In genomic region chr3:48429416-48430358, GRCh38 we compare ENCODE assay signal across 8 cellular contexts. TPM values are rescaled to one million over a fixed set of nuclear protein-coding genes. Genes with fewer than 3 reads are reported as not detected.
DNase-seq lines count a peak whose midpoint lies in the region; ATAC-seq lines count a peak whose summit lies in the region.

PLXNB1 (minus strand) TSS chr3:48430086; CDS start chr3:48424611, 5,475 bp downstream.

- peak; percentile 59 to 64 (median 63) for DNase-seq in CD4-positive, alpha-beta memory T cell
- peak; percentile 76 for DNase-seq in NCI-H82 (lab: John Stamatoyannopoulos, UW)
- DNase-seq in activated T-cell treated with anti-CD3 and anti-CD28 coated beads, Interleukin-2, amount 50 U/mL, for 4 hours, result peak; percentile 63
- DNase-seq in stimulated activated CD8-positive, alpha-beta memory T cell treated with anti-CD3 and anti-CD28 coated beads, Interleukin-7, amount 100 ng/mL, for 1 hour (ENCODE audit: low read depth in 2 of 2), result peak; percentile 30 to 37

- H3K36me3 Mint-ChIP-seq in CD4-positive, alpha-beta memory T cell, result peaks cover 0 to 9% of the 10 kb centered on the region in 2 donors
- H3K36me3 Mint-ChIP-seq in activated T-cell treated with anti-CD3 and anti-CD28 coated beads, Interleukin-2, amount 50 U/mL, for 4 hours (ENCODE audit: insufficient read depth), result peaks cover 9% of the 10 kb centered on the region

- peak within 1 kb of the TSS; percentile 68 to 87 (median 76) for H3K4me3 Mint-ChIP-seq in CD4-positive, alpha-beta memory T cell
- peak within 1 kb of the TSS; percentile 77 for H3K4me3 Mint-ChIP-seq in activated T-cell treated with anti-CD3 and anti-CD28 coated beads, Interleukin-2, amount 50 U/mL, for 4 hours

- POLR2A ChIA-PET in CD4-positive, alpha-beta memory T cell (lab: Charles Lee; ENCODE audit: partially characterized antibody), result interaction anchor here (1.2 to 2.0 kb wide), 4 partner anchors 10 to 43 kb away, joined by 5 to 8 read pairs (median 8); partner anchors contain the start of genes ATRIP, CCDC51 and TMA7

- no peaks in the 10 kb centered on the region for H3K27me3 ChIP-seq in CD4-positive, alpha-beta memory T cell (ENCODE audit: insufficient read depth, low read length)
- no peaks in the 10 kb centered on the region for H3K27me3 ChIP-seq in esophagus (ENCODE audit: control insufficient read depth in 1 of 2, insufficient read depth in 2 of 2, low read length in 2 of 2)
- no peaks in the 10 kb centered on the region for H3K27me3 ChIP-seq in mononuclear cell (ENCODE audit: insufficient read depth, low read length)

- H3K36me3 ChIP-seq in CD4-positive, alpha-beta memory T cell (ENCODE audit: insufficient read depth, low read length), result no peaks in the 10 kb centered on the region
- peaks cover 0 to 2% of the 10 kb centered on the region in 2 donors for H3K36me3 ChIP-seq in esophagus (ENCODE audit: control insufficient read depth in 2 of 2, insufficient read depth in 2 of 2, low read length in 1 of 2)

- H3K4me1 ChIP-seq in CD4-positive, alpha-beta memory T cell (ENCODE audit: insufficient read depth, low read length), result peaks cover 14% of the 10 kb centered on the region
- peaks cover 13 to 63% of the 10 kb centered on the region in 2 donors for H3K4me1 ChIP-seq in esophagus (ENCODE audit: control insufficient read depth in 2 of 2, insufficient read depth in 2 of 2, low read length in 1 of 2)
- peaks cover 7% of the 10 kb centered on the region for H3K4me1 ChIP-seq in mononuclear cell (ENCODE audit: insufficient read depth, low read length)

- H3K27ac Mint-ChIP-seq in CD4-positive, alpha-beta memory T cell, result peak within 1 kb of the TSS in 6 of 7 donors; percentile 31 to 79 (median 56)

- peak within 1 kb of the TSS; percentile 11 for H3K27ac ChIP-seq in CD4-positive, alpha-beta memory T cell (ENCODE audit: low read depth, low read length)
- peak within 1 kb of the TSS; percentile 93 to 96 for H3K27ac ChIP-seq in esophagus (ENCODE audit: low read depth in 2 of 2, low read length in 1 of 2)

- no peaks in the 10 kb centered on the region for H3K9me3 ChIP-seq in CD4-positive, alpha-beta memory T cell (ENCODE audit: control insufficient read depth in 1 of 2, low read length in 2 of 2)
- no peaks in the 10 kb centered on the region for H3K9me3 ChIP-seq in esophagus (ENCODE audit: control insufficient read depth in 2 of 2, insufficient read depth in 1 of 2, low read depth in 1 of 2, low read length in 1 of 2)
- H3K9me3 ChIP-seq in mononuclear cell (ENCODE audit: low read depth, low read length), result no peaks in the 10 kb centered on the region

- H3K4me3 ChIP-seq in CD4-positive, alpha-beta memory T cell (ENCODE audit: low read length in 2 of 2), result peak within 1 kb of the TSS in 1 of 2 donors; percentile 51
- H3K4me3 ChIP-seq in esophagus (ENCODE audit: low read depth in 1 of 2, low read length in 2 of 2), result peak within 1 kb of the TSS; percentile 68 to 74
- peak within 1 kb of the TSS; percentile 47 for H3K4me3 ChIP-seq in mononuclear cell (ENCODE audit: low read length)

- H3K9me3 Mint-ChIP-seq in CD4-positive, alpha-beta memory T cell, result no peaks in the 10 kb centered on the region
- H3K9me3 Mint-ChIP-seq in activated T-cell treated with anti-CD3 and anti-CD28 coated beads, Interleukin-2, amount 50 U/mL, for 4 hours, result no peaks in the 10 kb centered on the region

- CTCF ChIA-PET in CD4-positive, alpha-beta memory T cell (lab: Charles Lee; ENCODE audit: partially characterized antibody), result interaction anchor here (0.6 to 9.7 kb wide), 4 partner anchors 10 to 161 kb away, joined by 3 to 381 read pairs (median 4); partner anchors contain the start of genes CCDC51 and TMA7

- H3K4me1 Mint-ChIP-seq in CD4-positive, alpha-beta memory T cell, result peaks cover 5 to 25% (median 17%) of the 10 kb centered on the region in 4 donors
- peaks cover 12% of the 10 kb centered on the region for H3K4me1 Mint-ChIP-seq in activated T-cell treated with anti-CD3 and anti-CD28 coated beads, Interleukin-2, amount 50 U/mL, for 4 hours (ENCODE audit: low read depth)

- ATAC-seq in HG02588 (IDR thresholded peaks at IDR 0.05; ENCODE audit: unreplicated experiment) (peak; percentile 39), HG02970 (IDR thresholded peaks at IDR 0.05; ENCODE audit: low FRiP score, unreplicated experiment) (no peak)
- peak; percentile 78 to 81 for ATAC-seq in activated T-cell treated with anti-CD3 and anti-CD28 coated beads, Interleukin-2, amount 50 U/mL, for 4 hours

- 2 to 3% methylated on average over 49 to 80 of the region's 80 CpGs for WGBS in esophagus, 2 donors

- intact Hi-C loops in CD4-positive, alpha-beta memory T cell (cut with micrococcal nuclease), result loop anchor here (1.0 kb wide), 1 partner anchor 38 kb away; no protein-coding TSS in a partner anchor

- no peaks in the 10 kb centered on the region for H3K27me3 Mint-ChIP-seq in CD4-positive, alpha-beta memory T cell
- H3K27me3 Mint-ChIP-seq in activated T-cell treated with anti-CD3 and anti-CD28 coated beads, Interleukin-2, amount 50 U/mL, for 4 hours (ENCODE audit: low read depth), result peaks cover 9% of the 10 kb centered on the region

RNA-seq across cellular contexts. Expression of gene PLXNB1, which starts in this region (rescaled TPM):
- 1 to 10 TPM; 2.6 to 5.0 TPM for total RNA-seq in CD4-positive, alpha-beta memory T cell
- polyA plus RNA-seq in CD4-positive, alpha-beta memory T cell, result under 1 TPM in 1 of 2 donors, not detected in 1; 0.48 TPM
- total RNA-seq in activated T-cell treated with anti-CD3 and anti-CD28 coated beads, Interleukin-2, amount 50 U/mL, for 4 hours, result 1 to 10 TPM; 6.0 to 7.2 (median 6.8) TPM
- 100 to 1,000 TPM in 1 of 2 donors, 10 to 100 TPM in 1; 73.4 to 298 TPM for polyA plus RNA-seq in esophagus
- total RNA-seq in mononuclear cell, result 0.63 TPM

Comparison
In these comparisons a context has a peak if more than half of its experiments do, and no peak if none do; other contexts are left out.
1. RNA of gene PLXNB1 (polyA plus RNA-seq): 73.4 to 298 TPM in esophagus; 0.48 TPM in CD4-positive, alpha-beta memory T cell; every median in the first group is over 10 times any median in the second.
2. Peak in every context shown above with its lines, with median percentiles within 50 percentile points of each other: DNase-seq.